23 cellular contexts compared by ENCODE assay signal in the genomic region with DNA sequence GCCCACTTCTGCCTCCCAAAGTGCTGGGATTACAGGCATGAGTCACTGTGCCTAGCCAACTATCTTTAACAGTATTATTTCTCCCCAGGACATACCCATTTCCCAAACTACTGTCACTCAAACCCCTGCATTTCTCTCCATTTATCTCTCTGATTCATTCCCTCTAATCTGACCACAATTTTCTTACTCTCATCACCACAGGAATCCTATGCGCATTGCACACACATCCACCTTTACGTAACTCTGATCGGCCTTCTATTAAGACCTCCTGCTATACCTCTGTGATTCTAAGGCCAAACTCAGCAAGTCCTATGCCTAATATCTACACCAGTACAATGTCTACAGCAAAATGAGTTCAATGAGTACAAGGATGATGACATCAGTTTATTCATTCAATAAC.
"Had no signal": no experiment of that assay in that cellular context is flagged by ENCODE, and none has a peak within 500 bp of the region (broad histone marks: within the 10 kb centered on the region; RNA-seq: fewer than 3 reads in every experiment).

No MANE protein-coding gene starts in this region.

- H3K27ac ChIP-seq: ascending aorta, stomach, suprapubic skin, tibial nerve had no signal

- H3K36me3 Mint-ChIP-seq: WTC11 had no signal

- H3K36me3 ChIP-seq: ascending aorta, stomach, suprapubic skin, tibial nerve had no signal

- FAIRE-seq: frontal cortex had no signal

- ATAC-seq: activated naive CD4-positive, alpha-beta T cell treated with anti-CD3 and anti-CD28 coated beads, Interleukin-2, amount 50 U/mL, for 72 hours; activated T-helper 17 cell treated with anti-CD3 and anti-CD28 coated beads, Interleukin-2, amount 50 U/mL, for 72 hours; esophagus mucosa; left cardiac atrium; mucosa of descending colon; sciatic nerve; stimulated activated memory B cell treated with anti-CD40 and anti-IgM and Interleukin-4, amounts not matched to agents 10 μg/mL and 1 μg/mL and 100 μg/mL, for 72 hours; WTC11 had no signal

- DNase-seq: activated T-cell treated with anti-CD3 and anti-CD28 coated beads, Interleukin-2, amount 50 U/mL, for 1 hour; dermis blood vessel endothelial cell; effector memory CD4-positive, alpha-beta T cell; hippocampal formation; left cardiac atrium; mesenchymal stem cell; mucosa of descending colon; stimulated activated CD4-positive, alpha-beta T cell treated with anti-CD3 and anti-CD28 coated beads, Interleukin-15, amount 100 ng/mL, for 24 hours; stomach; T-helper 1 cell; T-helper 9 cell had no signal

- H3K27ac Mint-ChIP-seq: activated naive CD4-positive, alpha-beta T cell treated with anti-CD3 and anti-CD28 coated beads, Interleukin-2, amount 50 U/mL, for 72 hours; activated T-helper 17 cell treated with anti-CD3 and anti-CD28 coated beads, Interleukin-2, amount 50 U/mL, for 72 hours; stimulated activated memory B cell treated with anti-CD40 and anti-IgM and Interleukin-4, amounts not matched to agents 10 μg/mL and 1 μg/mL and 100 μg/mL, for 72 hours; WTC11 had no signal

- H3K9me3 ChIP-seq: ascending aorta, mucosa of descending colon, stomach, suprapubic skin had no signal

- H3K27me3 Mint-ChIP-seq: activated T-helper 17 cell treated with anti-CD3 and anti-CD28 coated beads, Interleukin-2, amount 50 U/mL, for 72 hours; stimulated activated memory B cell treated with anti-CD40 and anti-IgM and Interleukin-4, amounts not matched to agents 10 μg/mL and 1 μg/mL and 100 μg/mL, for 72 hours had no signal

- H3K4me3 ChIP-seq: ascending aorta, mucosa of descending colon, smooth muscle cell, stomach, suprapubic skin, tibial nerve had no signal

- H3K27me3 ChIP-seq: ascending aorta, stomach, suprapubic skin, tibial nerve had no signal

- H3K4me3 Mint-ChIP-seq: activated T-helper 17 cell treated with anti-CD3 and anti-CD28 coated beads, Interleukin-2, amount 50 U/mL, for 72 hours; neural crest cell; stimulated activated memory B cell treated with anti-CD40 and anti-IgM and Interleukin-4, amounts not matched to agents 10 μg/mL and 1 μg/mL and 100 μg/mL, for 72 hours; WTC11 had no signal

- H3K9me3 Mint-ChIP-seq: activated T-helper 17 cell treated with anti-CD3 and anti-CD28 coated beads, Interleukin-2, amount 50 U/mL, for 72 hours had no signal

- H3K4me1 Mint-ChIP-seq: activated T-helper 17 cell treated with anti-CD3 and anti-CD28 coated beads, Interleukin-2, amount 50 U/mL, for 72 hours; neural crest cell; stimulated activated memory B cell treated with anti-CD40 and anti-IgM and Interleukin-4, amounts not matched to agents 10 μg/mL and 1 μg/mL and 100 μg/mL, for 72 hours had no signal

- H3K4me1 ChIP-seq: ascending aorta, stomach, suprapubic skin, tibial nerve had no signal
